Comparison of ENCODE assay signal across 8 cellular contexts in genomic region chr7:99579956-99580777, GRCh38. TPM values are rescaled to one million over a fixed set of nuclear protein-coding genes. Genes with fewer than 3 reads are reported as not detected.
A peak's percentile ranks its signal among the peaks of the same experiment; 100 is the strongest.
DNase-seq lines count a peak whose midpoint lies in the region; ATAC-seq and TF ChIP-seq lines count a peak whose summit lies in the region.

No MANE protein-coding gene starts in this region.

- H3K9me3 ChIP-seq in duodenal mucosa (ENCODE audit: control insufficient read depth in 1 of 2, low read length in 2 of 2), result no peaks in the 10 kb centered on the region

- H3K36me3 ChIP-seq in duodenal mucosa (ENCODE audit: control insufficient read depth in 1 of 2, insufficient read depth in 2 of 2, low read length in 2 of 2), result no peaks in the 10 kb centered on the region

- no peak for ATAC-seq in HG03097 (IDR thresholded peaks at IDR 0.05; ENCODE audit: low FRiP score, unreplicated experiment)

- no peak overlapping the region for H3K4me3 ChIP-seq in NB4 (ENCODE audit: low read depth, low read length)
- H3K4me3 ChIP-seq in duodenal mucosa (ENCODE audit: low read depth in 1 of 2, low read length in 2 of 2), result peak overlapping the region; percentile 67 to 77

- no peak for TF ChIP-seq POLR2A in NB4 (IDR thresholded peaks at IDR 0.05; ENCODE audit: extremely low read depth, insufficient read length)

- no peaks in the 10 kb centered on the region for H3K27me3 ChIP-seq in duodenal mucosa (ENCODE audit: control insufficient read depth in 1 of 2, insufficient read depth in 2 of 2, low read length in 2 of 2)

- DNase-seq in Ammon's horn (ENCODE audit: low spot score) (peak; percentile 50), NB4 (ENCODE audit: low read depth) (peak; percentile 43), lung microvascular endothelial cell (ENCODE audit: low read depth in 2 of 2) (peak; percentile 47 to 49), SIG-M5 treated with dmso at 0.1 percent for 504 hours (lab: John Stamatoyannopoulos, UW; ENCODE audit: unreplicated experiment) (no peak)
- DNase-seq in activated CD4-positive, alpha-beta T cell treated with anti-CD3 and anti-CD28 coated beads, Interleukin-2, amount 50 U/mL, for 1 hour, result peak; percentile 57
- DNase-seq in stimulated activated CD8-positive, alpha-beta memory T cell treated with anti-CD3 and anti-CD28 coated beads, Interleukin-12 subunit alpha, Interleukin-12 subunit beta, amount 100 ng/mL, for 4 hours (ENCODE audit: low read depth), result peak; percentile 46

- no peak overlapping the region for H3K27ac ChIP-seq in duodenal mucosa (ENCODE audit: low read depth, low read length)

- TF ChIP-seq CTCF in NB4 (IDR thresholded peaks at IDR 0.05; ENCODE audit: low read depth, low read length), result no peak

- H3K4me1 ChIP-seq in duodenal mucosa (ENCODE audit: control insufficient read depth in 1 of 2, insufficient read depth in 2 of 2, low read length in 2 of 2), result peaks cover 0 to 12% of the 10 kb centered on the region in 2 donors

- H3K9ac ChIP-seq in duodenal mucosa (ENCODE audit: low read depth in 1 of 2, low read length in 2 of 2), result peak overlapping the region; percentile 52 to 59

RNA-seq across cellular contexts. Expression of gene TMEM225B, which starts 17.9 kb away (rescaled TPM):
- total RNA-seq in lung microvascular endothelial cell, result 0.22 TPM in 1 of 2 replicates, not detected in the other

RNA-seq across cellular contexts. Expression of gene ZNF655, which starts 21.7 kb away (rescaled TPM):
- total RNA-seq in lung microvascular endothelial cell, result 4.6 and 9.5 TPM in 2 replicates

RNA-seq across cellular contexts. Expression of gene FAM200A, which starts 28.3 kb away (rescaled TPM):
- total RNA-seq in lung microvascular endothelial cell, result 3.3 and 3.8 TPM in 2 replicates

RNA-seq across cellular contexts. Expression of gene ZSCAN25, which starts 36.6 kb away (rescaled TPM):
- 7.4 and 12.1 TPM in 2 replicates for total RNA-seq in lung microvascular endothelial cell
